Comparison of ENCODE assay signal across 8 cellular contexts in the genomic region with DNA sequence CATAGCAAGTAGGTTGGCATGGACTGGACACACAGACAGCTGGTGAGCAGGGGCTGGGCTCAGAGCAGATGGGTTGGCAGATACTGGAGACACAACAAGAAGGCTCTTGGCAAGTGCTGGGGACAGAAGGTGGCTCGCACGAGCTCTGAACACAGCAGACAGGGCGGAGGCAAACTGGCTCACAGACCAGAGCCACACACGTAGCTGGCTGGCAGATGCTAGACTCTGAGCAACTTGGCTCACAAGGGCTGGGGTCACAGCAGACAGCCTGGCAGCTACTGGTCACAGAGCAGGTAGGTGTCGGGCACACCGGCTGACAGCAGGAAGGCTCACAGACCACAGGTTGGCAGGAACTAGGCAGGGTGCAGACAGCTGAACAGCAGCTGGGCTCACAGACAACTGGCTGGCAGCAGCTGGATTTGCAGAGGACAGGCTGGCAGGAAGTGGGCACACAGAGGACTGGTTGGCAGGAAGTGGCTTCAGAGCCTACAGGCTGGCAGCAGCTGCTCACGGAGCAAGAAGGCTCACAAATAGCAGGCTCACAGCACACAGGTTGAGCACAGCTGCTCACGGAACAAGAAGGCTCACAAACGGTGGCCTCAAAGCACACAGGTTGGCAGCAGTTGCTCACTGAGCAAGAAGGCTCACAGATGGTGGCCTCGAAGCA. TPM values are rescaled to one million over a fixed set of nuclear protein-coding genes. Genes with fewer than 3 reads are reported as not detected.
DNase-seq lines count a peak whose midpoint lies in the region; ATAC-seq lines count a peak whose summit lies in the region.

No MANE protein-coding gene starts in this region.

- peak overlapping the region; percentile 68 to 91 (median 72) for H3K4me3 Mint-ChIP-seq in immature natural killer cell

- H3K4me1 Mint-ChIP-seq in immature natural killer cell = peaks cover 36 to 47% of the 10 kb centered on the region in 2 donors

- H3K36me3 Mint-ChIP-seq in immature natural killer cell = peaks cover 0 to 4% (median 0%) of the 10 kb centered on the region in 3 donors

- ATAC-seq in HG03565 (IDR thresholded peaks at IDR 0.05; ENCODE audit: unreplicated experiment) (no peak), HG03342 (IDR thresholded peaks at IDR 0.05; ENCODE audit: unreplicated experiment) (no peak)

- DNase-seq in DMS53 treated with DMSO at 0.1 percent for 48 hours (lab: John Stamatoyannopoulos, UW; ENCODE audit: unreplicated experiment) = peak; percentile 58
- peak; percentile 82 for DNase-seq in NCI-H2029 treated with DMSO at 0.1 percent for 48 hours (lab: John Stamatoyannopoulos, UW)
- peak; percentile 31 for DNase-seq in activated T-cell treated with anti-CD3 and anti-CD28 coated beads for 24 hours (ENCODE audit: low read depth)
- DNase-seq in immature natural killer cell = peak; percentile 80 to 92 (median 85)
- DNase-seq in stimulated activated CD8-positive, alpha-beta memory T cell treated with anti-CD3 and anti-CD28 coated beads, Interleukin-15, amount 100 ng/mL, for 1 hour (ENCODE audit: low read depth) = peak; percentile 49
- no peak for DNase-seq in LoVo (ENCODE audit: low spot score)

- no peaks in the 10 kb centered on the region for H3K9me3 Mint-ChIP-seq in immature natural killer cell

- H3K27me3 Mint-ChIP-seq in immature natural killer cell (ENCODE audit: low read depth in 3 of 3) = peaks cover 4 to 12% (median 8%) of the 10 kb centered on the region in 3 donors

- H3K27ac Mint-ChIP-seq in immature natural killer cell = peak overlapping the region; percentile 89 to 99 (median 96)

RNA-seq across cellular contexts. Expression of a gene that starts 0.7 kb away (rescaled TPM):
- polyA plus RNA-seq in immature natural killer cell = under 1 TPM in 2 of 3 donors, not detected in 1; 0.17 to 0.30 TPM

RNA-seq across cellular contexts. Expression of a gene that starts 5.7 kb away (rescaled TPM):
- polyA plus RNA-seq in immature natural killer cell = not detected

RNA-seq across cellular contexts. Expression of a gene that starts 7.1 kb away (rescaled TPM):
- polyA plus RNA-seq in immature natural killer cell = not detected

RNA-seq across cellular contexts. Expression of a gene that starts 32.9 kb away (rescaled TPM):
- polyA plus RNA-seq in immature natural killer cell = not detected

RNA-seq across cellular contexts. Expression of a gene that starts 42.2 kb away (rescaled TPM):
- not detected for polyA plus RNA-seq in immature natural killer cell
